18 cellular contexts compared by ENCODE assay signal in the genomic region with DNA sequence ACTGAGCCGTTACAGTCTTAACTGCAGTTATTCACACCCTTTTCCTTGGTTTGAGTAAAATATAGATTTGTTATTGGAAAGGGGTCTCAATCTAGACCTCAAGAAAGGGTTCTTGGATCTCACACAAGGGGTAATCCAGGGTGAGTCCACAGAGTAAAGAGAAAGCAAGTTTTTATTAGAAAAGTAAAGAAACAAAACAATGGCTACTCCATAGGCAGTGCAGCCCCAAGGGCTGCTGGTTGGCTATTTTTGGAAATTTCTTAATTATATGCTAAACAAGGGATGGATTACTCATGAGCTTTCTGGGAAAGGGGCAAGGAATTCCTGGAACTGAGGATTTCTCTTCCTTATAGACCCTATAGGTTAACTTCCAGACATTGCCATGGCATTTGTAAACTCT. TPM values are rescaled to one million over a fixed set of nuclear protein-coding genes. Genes with fewer than 3 reads are reported as not detected.
"Had no signal": no experiment of that assay in that cellular context is flagged by ENCODE, and none has a peak within 500 bp of the region (broad histone marks: within the 10 kb centered on the region; RNA-seq: fewer than 3 reads in every experiment).

No MANE protein-coding gene starts in this region.

- H3K4me1 ChIP-seq: thyroid gland had no signal

- H3K4me3 ChIP-seq: lower lobe of right lung, ovary, sigmoid colon, thyroid gland had no signal

- H3K27ac ChIP-seq: lower lobe of right lung, ovary, sigmoid colon, thyroid gland had no signal

- ATAC-seq: activated T-cell treated with anti-CD3 and anti-CD28 coated beads, Interleukin-2, amount 50 U/mL, for 72 hours; lower lobe of right lung; stimulated activated naive B cell treated with anti-CD40 and anti-IgM and Interleukin-4, amounts not matched to agents 10 μg/mL and 1 μg/mL and 100 μg/mL, for 72 hours had no signal

- H3K27me3 ChIP-seq: ovary, sigmoid colon, thyroid gland had no signal

- H3K9me3 ChIP-seq: lower lobe of right lung, ovary, sigmoid colon, thyroid gland had no signal

- DNase-seq: activated CD4-positive, alpha-beta T cell treated with anti-CD3 and anti-CD28 coated beads, Interleukin-2, amount 10 ng/mL, durations not matched to agents 24 days and 14 days; activated CD4-positive, CD25-positive, alpha-beta regulatory T cell; activated CD8-positive, alpha-beta memory T cell treated with anti-CD3 and anti-CD28 coated beads, Interleukin-2, amount 50 U/mL, for 48 hours; activated gamma-delta T cell treated with Interleukin-2 at 50 U/mL for 16 hours; activated naive CD8-positive, alpha-beta T cell treated with anti-CD3 and anti-CD28 coated beads for 36 hours; activated T-cell treated with anti-CD3 and anti-CD28 coated beads, Interleukin-2, amount 50 U/mL, for 72 hours; anterior cingulate cortex; endodermal cell; left colon; lower lobe of right lung; midbrain; ovary; stimulated activated CD4-positive, alpha-beta T cell treated with anti-CD3 and anti-CD28 coated beads, Interleukin-4, amount 100 ng/mL, for 1 hour; stimulated activated naive B cell treated with anti-CD40 and anti-IgM and Interleukin-4, amounts not matched to agents 10 μg/mL and 1 μg/mL and 100 μg/mL, for 72 hours; thyroid gland had no signal

- H3K36me3 ChIP-seq: lower lobe of right lung, ovary, sigmoid colon, thyroid gland had no signal

RNA-seq across cellular contexts. Expression of a gene that starts 24.6 kb away (rescaled TPM):
- total RNA-seq: epithelial cell of proximal tubule had no signal
- polyA plus RNA-seq: neural cell had no signal

RNA-seq across cellular contexts. Expression of a gene that starts 33.7 kb away (rescaled TPM):
- polyA plus RNA-seq: neural cell had no signal
